In the genomic region with DNA sequence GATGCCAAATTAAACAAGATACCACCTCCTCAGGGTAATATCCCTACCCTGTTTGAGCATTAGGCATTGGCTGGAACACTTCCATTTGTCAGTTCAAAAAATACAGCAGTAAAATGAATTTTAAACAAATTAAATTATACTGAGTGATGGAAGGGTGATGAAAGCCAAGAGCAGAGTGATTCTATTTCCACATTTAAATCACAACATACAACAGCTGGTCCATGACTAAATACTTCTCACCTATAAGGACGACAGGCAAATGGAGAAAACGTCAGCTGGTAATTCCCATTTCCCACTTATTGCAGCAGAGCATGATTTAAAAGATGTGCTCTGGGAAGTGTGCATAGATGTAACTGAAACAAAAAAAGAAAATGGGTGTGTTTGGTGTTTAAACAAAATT, we compare ENCODE assay signal across 28 cellular contexts.
"Had no signal": no experiment of that assay in that cellular context is flagged by ENCODE, and none has a peak within 500 bp of the region (broad histone marks: within the 10 kb centered on the region; RNA-seq: fewer than 3 reads in every experiment).

No MANE protein-coding gene starts in this region.

- H3K4me3 ChIP-seq: colonic mucosa, coronary artery, dorsolateral prefrontal cortex, esophagus muscularis mucosa, esophagus squamous epithelium, gastrocnemius medialis, gastroesophageal sphincter, heart left ventricle, heart right ventricle had no signal

- FAIRE-seq: colon, endometrium, endothelial cell of umbilical vein, frontal cortex had no signal

- H3K27me3 ChIP-seq: colonic mucosa, esophagus muscularis mucosa, esophagus squamous epithelium, foreskin keratinocyte, gastrocnemius medialis, gastroesophageal sphincter, heart left ventricle, heart right ventricle had no signal

- ATAC-seq: effector memory CD8-positive, alpha-beta T cell; esophagus mucosa; foreskin keratinocyte; gastrocnemius medialis; gastroesophageal sphincter; heart left ventricle; heart right ventricle had no signal

- DNase-seq: colonic mucosa; cortex of kidney; dermis blood vessel endothelial cell; dorsolateral prefrontal cortex; effector CD4-positive, alpha-beta T cell; effector CD8-positive, alpha-beta T cell; effector memory CD4-positive, alpha-beta T cell; effector memory CD8-positive, alpha-beta T cell; endodermal cell; erythroblast; esophagus squamous epithelium; foreskin fibroblast; foreskin keratinocyte; foreskin melanocyte; gastrocnemius medialis; glutamatergic neuron; head of caudate nucleus; heart left ventricle; heart right ventricle had no signal

- H3K9me3 ChIP-seq: colonic mucosa, esophagus muscularis mucosa, esophagus squamous epithelium, gastrocnemius medialis, gastroesophageal sphincter, heart left ventricle, heart right ventricle had no signal

- H3K36me3 ChIP-seq: colonic mucosa, esophagus muscularis mucosa, esophagus squamous epithelium, gastrocnemius medialis, gastroesophageal sphincter, heart left ventricle, heart right ventricle had no signal

- H3K27ac ChIP-seq: colonic mucosa, coronary artery, dorsolateral prefrontal cortex, epithelial cell of prostate, esophagus muscularis mucosa, esophagus squamous epithelium, foreskin keratinocyte, gastrocnemius medialis, gastroesophageal sphincter, heart left ventricle, heart right ventricle had no signal

- H3K4me1 ChIP-seq: colonic mucosa, esophagus muscularis mucosa, esophagus squamous epithelium, foreskin keratinocyte, gastrocnemius medialis, gastroesophageal sphincter, heart left ventricle, heart right ventricle had no signal
